ENCODE assay signal across 1 cellular context in genomic region chr21:42398414-42399030, GRCh38.
A peak's percentile ranks its signal among the peaks of the same experiment; 100 is the strongest.
TF ChIP-seq lines count a peak whose summit lies in the region.

No MANE protein-coding gene starts in this region.

TF ChIP-seq in GM12878, 131 proteins besides CTCF, POLR2A, EP300 and RAD21:
- TF ChIP-seq NR2C1 (IDR thresholded peaks at IDR 0.05) (0 out of 2 replicates have a peak, but pooled peaks have one; percentile 26), ZNF622 (IDR thresholded peaks at IDR 0.05) (no peak), NR2F1 (conservative IDR thresholded peaks at IDR 0.05) (0 out of 2 replicates have a peak, but pooled peaks have one; percentile 23)
